Comparison of ENCODE assay signal across 12 cellular contexts in the genomic region with DNA sequence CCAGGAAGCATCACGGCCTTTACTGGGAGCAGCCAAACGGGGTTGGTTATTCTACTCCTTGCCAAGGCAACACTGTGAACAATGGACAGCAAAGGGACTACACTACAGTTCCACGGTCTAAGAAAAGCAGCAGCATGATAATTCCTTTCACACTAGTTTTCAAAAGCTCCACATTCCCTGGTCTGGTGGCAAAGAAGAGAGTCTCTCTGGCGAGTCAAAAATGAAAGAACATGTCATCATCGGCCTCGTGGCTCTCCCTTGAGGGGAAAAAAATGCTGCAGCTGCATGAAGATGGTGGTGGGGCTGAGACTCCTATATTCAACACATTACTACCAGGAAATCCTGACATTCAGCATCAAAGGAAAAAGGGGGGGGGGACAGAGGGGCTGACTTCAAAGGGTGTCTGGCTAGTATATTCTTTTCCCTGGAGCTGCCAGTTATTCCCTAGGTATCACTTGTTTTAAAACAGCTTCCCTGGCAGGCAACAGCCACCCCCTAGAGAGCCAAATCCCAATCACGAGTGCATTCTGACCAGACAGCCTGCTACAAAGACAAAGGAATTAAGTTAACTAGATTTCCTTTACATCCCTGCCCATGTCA. TPM values are rescaled to one million over a fixed set of nuclear protein-coding genes. Genes with fewer than 3 reads are reported as not detected.
DNase-seq lines count a peak whose midpoint lies in the region; ATAC-seq and TF ChIP-seq lines count a peak whose summit lies in the region.
"Had no signal": no experiment of that assay in that cellular context is flagged by ENCODE, and none has a peak within 500 bp of the region (broad histone marks: within the 10 kb centered on the region; RNA-seq: fewer than 3 reads in every experiment).

No MANE protein-coding gene starts in this region.

- POLR2A ChIA-PET in activated CD4-positive, alpha-beta T cell treated with anti-CD3 and anti-CD28 coated beads for 36 hours (lab: Charles Lee), result interaction anchor here (0.6 kb wide), 1 partner anchor 325 kb away, joined by 4 read pairs; no protein-coding TSS in a partner anchor

- no peak overlapping the region for H3K4me3 Mint-ChIP-seq in activated CD4-positive, alpha-beta T cell treated with anti-CD3 and anti-CD28 coated beads for 36 hours

- H3K4me3 ChIP-seq in astrocyte of the spinal cord (ENCODE audit: low read depth, low read length) (no peak overlapping the region), left lung (no peak overlapping the region)
- H3K4me3 ChIP-seq: right lobe of liver had no signal

- no peaks in the 10 kb centered on the region for H3K27me3 ChIP-seq in left lung
- H3K27me3 ChIP-seq: right lobe of liver had no signal

- no peak for TF ChIP-seq CTCF in astrocyte of the spinal cord (IDR thresholded peaks at IDR 0.05; ENCODE audit: low read depth, low read length)
- no peak for TF ChIP-seq CTCF in left lung (IDR thresholded peaks at IDR 0.05)

- H3K36me3 ChIP-seq in left lung, result peaks cover 0 to 97% of the 10 kb centered on the region in 2 donors

- H3K27me3 Mint-ChIP-seq in activated CD4-positive, alpha-beta T cell treated with anti-CD3 and anti-CD28 coated beads for 36 hours, result no peaks in the 10 kb centered on the region

- in situ Hi-C loops in astrocyte of the spinal cord (cut with HindIII; ENCODE audit: low sequenced_read_pairs), result no loop called here

- intact Hi-C loops in activated CD4-positive, alpha-beta T cell treated with anti-CD3 and anti-CD28 coated beads for 36 hours (cut with DNase I, micrococcal nuclease), result no loop called here
- intact Hi-C loops in left lung (cut with DNase I), result no loop called here

- peak overlapping the region; percentile 16 to 19 for H3K27ac ChIP-seq in left lung
- H3K27ac ChIP-seq: right lobe of liver had no signal

- no peaks in the 10 kb centered on the region for H3K9me3 Mint-ChIP-seq in activated CD4-positive, alpha-beta T cell treated with anti-CD3 and anti-CD28 coated beads for 36 hours (ENCODE audit: low read depth)

- CTCF ChIA-PET in activated CD4-positive, alpha-beta T cell treated with anti-CD3 and anti-CD28 coated beads for 36 hours (lab: Charles Lee), result interaction anchor here (0.6 kb wide), 1 partner anchor 286 kb away, joined by 3 read pairs; no protein-coding TSS in a partner anchor

- peaks cover 51% of the 10 kb centered on the region for H3K36me3 Mint-ChIP-seq in activated CD4-positive, alpha-beta T cell treated with anti-CD3 and anti-CD28 coated beads for 36 hours (ENCODE audit: low read depth)

- peak overlapping the region; percentile 17 for H3K27ac Mint-ChIP-seq in activated CD4-positive, alpha-beta T cell treated with anti-CD3 and anti-CD28 coated beads for 36 hours

- H3K9me3 ChIP-seq in left lung, result no peaks in the 10 kb centered on the region
- H3K9me3 ChIP-seq: right lobe of liver had no signal

- ATAC-seq in activated CD4-positive, alpha-beta T cell treated with anti-CD3 and anti-CD28 coated beads for 36 hours, result no peak
- peak; percentile 14 for ATAC-seq in left lung
- ATAC-seq in HG02610 (IDR thresholded peaks at IDR 0.05; ENCODE audit: unreplicated experiment), result no peak
- ATAC-seq in GM18907 (IDR thresholded peaks at IDR 0.05; ENCODE audit: unreplicated experiment), result no peak
- ATAC-seq: right lobe of liver; stimulated activated naive CD8-positive, alpha-beta T cell treated with anti-CD3 and anti-CD28 coated beads, Interleukin-15, Interleukin-2, amounts not matched to agents 100 U/mL and 50 U/mL, for 24 hours had no signal

- no peaks in the 10 kb centered on the region for H3K4me1 ChIP-seq in left lung
- H3K4me1 ChIP-seq: right lobe of liver had no signal

- peaks cover 13% of the 10 kb centered on the region for H3K4me1 Mint-ChIP-seq in activated CD4-positive, alpha-beta T cell treated with anti-CD3 and anti-CD28 coated beads for 36 hours

- DNase-seq in activated CD4-positive, alpha-beta T cell treated with anti-CD3 and anti-CD28 coated beads for 36 hours, result peak; percentile 18
- DNase-seq in activated CD4-positive, alpha-beta T cell treated with anti-CD3 and anti-CD28 coated beads, Interleukin-2, amount 50 U/mL, for 1 hour, result no peak
- DNase-seq in astrocyte of the spinal cord (ENCODE audit: low read depth, low spot score) (peak; percentile 36), left lung (no peak), stromal cell of bone marrow (ENCODE audit: low read depth) (peak; percentile 29)
- DNase-seq in effector CD8-positive, alpha-beta T cell (lab: John Stamatoyannopoulos, UW), result no peak
- DNase-seq: activated gamma-delta T cell treated with Interleukin-2 at 50 U/mL for 16 hours; NCI-H510A; right lobe of liver; stimulated activated naive CD8-positive, alpha-beta T cell treated with anti-CD3 and anti-CD28 coated beads, Interleukin-15, Interleukin-2, amounts not matched to agents 100 U/mL and 50 U/mL, for 24 hours had no signal

RNA-seq across cellular contexts. Expression of gene SLC37A3, which starts 49.1 kb away (rescaled TPM):
- 10 to 100 TPM; 47.5 to 55.5 TPM for total RNA-seq in activated CD4-positive, alpha-beta T cell treated with anti-CD3 and anti-CD28 coated beads for 36 hours
- 10 to 100 TPM; 36.2 to 41.1 TPM for total RNA-seq in left lung

RNA-seq across cellular contexts. Expression of gene RAB19, which starts 54.6 kb away (rescaled TPM):
- total RNA-seq in activated CD4-positive, alpha-beta T cell treated with anti-CD3 and anti-CD28 coated beads for 36 hours, result 10 to 100 TPM; 11.3 to 12.8 TPM
- 1 to 10 TPM; 1.6 to 5.1 TPM for total RNA-seq in left lung

Comparison
In these comparisons a context has a peak if more than half of its experiments do, and no peak if none do; other contexts are left out.
1. DNase-seq: peak in activated CD4-positive, alpha-beta T cell treated with anti-CD3 and anti-CD28 coated beads for 36 hours (single experiment), astrocyte of the spinal cord (single experiment) and stromal cell of bone marrow (single experiment); none in activated CD4-positive, alpha-beta T cell treated with anti-CD3 and anti-CD28 coated beads, Interleukin-2, amount 50 U/mL, for 1 hour (single experiment), left lung (0 of 2) and effector CD8-positive, alpha-beta T cell (single experiment).